9 cellular contexts compared by ENCODE assay signal in the genomic region with DNA sequence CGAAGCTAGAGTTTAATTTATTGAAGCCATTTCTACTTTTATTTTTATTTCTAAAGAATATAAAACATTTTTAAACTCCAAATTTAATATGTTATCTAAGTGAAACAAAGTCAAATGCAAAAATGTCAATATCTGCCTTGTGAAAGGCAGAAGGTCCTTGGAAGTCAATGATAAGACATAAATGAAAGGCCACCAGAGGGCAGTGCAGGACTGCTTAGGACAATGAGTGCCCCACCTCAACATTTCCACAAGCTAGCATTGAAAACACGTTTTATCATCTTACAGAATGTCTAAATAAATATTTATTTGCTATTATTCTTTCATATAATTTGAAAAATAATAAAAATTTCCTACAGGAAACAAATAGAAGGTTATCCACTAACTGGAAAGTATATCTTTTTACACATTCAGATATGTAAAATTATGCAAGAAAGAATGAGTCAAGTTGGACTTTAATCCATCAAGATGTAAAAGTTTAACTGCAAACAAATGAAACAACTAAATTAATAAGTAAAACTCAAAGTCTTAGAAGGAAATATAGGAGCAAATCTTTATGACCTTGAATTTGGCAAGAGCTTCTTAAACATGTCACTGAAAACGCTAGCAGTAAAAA.
DNase-seq lines count a peak whose midpoint lies in the region; ATAC-seq, FAIRE-seq and TF ChIP-seq lines count a peak whose summit lies in the region.
"Had no signal": no experiment of that assay in that cellular context is flagged by ENCODE, and none has a peak within 500 bp of the region (broad histone marks: within the 10 kb centered on the region; RNA-seq: fewer than 3 reads in every experiment).

No MANE protein-coding gene starts in this region.

- FAIRE-seq in H1 (lab: Jason Lieb, UNC), result no peak

- H2AK5ac ChIP-seq in H1 (ENCODE audit: low read depth, low read length), result no peak overlapping the region

- no peak overlapping the region for H4K8ac ChIP-seq in H1 (ENCODE audit: extremely low read depth, insufficient read depth, low read length)

- no peaks in the 10 kb centered on the region for H3K4me1 ChIP-seq in H1 (replicated peaks in 1 of 4; ENCODE audit: control insufficient read depth in 3 of 4, insufficient read depth in 4 of 4, low read length in 3 of 4)

- no peak overlapping the region for H2BK15ac ChIP-seq in H1 (ENCODE audit: low read length)

- ATAC-seq in HG02852 (IDR thresholded peaks at IDR 0.05; ENCODE audit: unreplicated experiment), result peak; percentile 65

- no peaks in the 10 kb centered on the region for H3K9me3 Mint-ChIP-seq in mesothelial cell of epicardium
- H3K9me3 Mint-ChIP-seq: dendritic cell treated with granulocyte-macrophage colony-stimulating factor and Interleukin-4, amounts not matched to agents 40 ng/mL and 50 ng/mL, for 4 days had no signal

- peak; percentile 93 for TF ChIP-seq CTCF in VCaP (conservative IDR thresholded peaks at IDR 0.05)
- TF ChIP-seq CTCF in H1 (IDR thresholded peaks at IDR 0.05; ENCODE audit: control extremely low read depth in 1 of 3, insufficient read depth in 1 of 3, low read depth in 1 of 3, low read length in 3 of 3), result peak in 2 of 3 experiments; percentile 66 to 78; a peak in 3 of 4 replicates
- TF ChIP-seq CTCF in mesothelial cell of epicardium (IDR thresholded peaks at IDR 0.05; ENCODE audit: unreplicated experiment), result peak; percentile 65

- H3K27ac ChIP-seq in VCaP (no peak overlapping the region), H1 (ENCODE audit: low read depth, low read length) (no peak overlapping the region)

- H3K23me2 ChIP-seq in H1 (ENCODE audit: low read depth, low read length), result no peaks in the 10 kb centered on the region

- no peak for TF ChIP-seq POLR2A in H1 (IDR thresholded peaks at IDR 0.05; ENCODE audit: control extremely low read depth in 1 of 2, low read depth in 2 of 2, low read length in 2 of 2)

- no peak overlapping the region for H2BK120ac ChIP-seq in H1 (replicated peaks; ENCODE audit: low read depth, low read length)

- no peaks in the 10 kb centered on the region for H3K36me3 ChIP-seq in H1 (ENCODE audit: control insufficient read depth in 2 of 4, insufficient read depth in 4 of 4, low read length in 3 of 4)

- no peak overlapping the region for H3K4me2 ChIP-seq in H1 (ENCODE audit: insufficient read depth in 1 of 2, low read depth in 2 of 2, low read length in 2 of 2)

- CTCF ChIA-PET in H1 (lab: Charles Lee; ENCODE audit: partially characterized antibody), result interaction anchor here (0.5 to 6.7 kb wide), 32 partner anchors 10 to 1785 kb away, joined by 3 to 131 read pairs (median 4); no protein-coding TSS in a partner anchor

- H2BK5ac ChIP-seq in H1 (ENCODE audit: low read depth, low read length), result no peak overlapping the region

- no peak overlapping the region for H3K4me3 ChIP-seq in H1 (ENCODE audit: extremely low read depth in 1 of 4, insufficient read depth in 2 of 4, low read depth in 3 of 4, low read length in 4 of 4)

- H3K4me3 Mint-ChIP-seq in mesothelial cell of epicardium, result no peak overlapping the region
- H3K4me3 Mint-ChIP-seq: dendritic cell treated with granulocyte-macrophage colony-stimulating factor and Interleukin-4, amounts not matched to agents 40 ng/mL and 50 ng/mL, for 4 days had no signal

- no peak overlapping the region for H4K91ac ChIP-seq in H1 (replicated peaks; ENCODE audit: insufficient read length, low read length)

- H3K56ac ChIP-seq in H1 (replicated peaks; ENCODE audit: insufficient read length, low read depth, low read length), result no peak overlapping the region

- no peaks in the 10 kb centered on the region for H3K4me1 Mint-ChIP-seq in mesothelial cell of epicardium

- H4K20me1 ChIP-seq in H1 (replicated peaks in 1 of 2; ENCODE audit: control insufficient read depth in 1 of 2, insufficient read depth in 2 of 2, low read length in 2 of 2), result no peaks in the 10 kb centered on the region

- H3K9me3 ChIP-seq in H1 (ENCODE audit: insufficient read depth in 2 of 2, low read depth in 1 of 2, low read length in 1 of 2), result no peaks in the 10 kb centered on the region

- TF ChIP-seq RAD21 in H1 (IDR thresholded peaks at IDR 0.05 in 1 of 2, conservative IDR thresholded peaks at IDR 0.05 in 1 of 2; ENCODE audit: low read depth in 2 of 2, low read length in 2 of 2), result peak; percentile 88 to 92

- no peak overlapping the region for H3K27ac Mint-ChIP-seq in mesothelial cell of epicardium
- H3K27ac Mint-ChIP-seq: dendritic cell treated with granulocyte-macrophage colony-stimulating factor and Interleukin-4, amounts not matched to agents 40 ng/mL and 50 ng/mL, for 4 days had no signal

- no peaks in the 10 kb centered on the region for H3K27me3 ChIP-seq in H1 (replicated peaks in 1 of 4; ENCODE audit: control insufficient read depth in 3 of 4, extremely low read depth in 1 of 4, insufficient read depth in 3 of 4, low read length in 3 of 4)

- H2BK20ac ChIP-seq in H1 (ENCODE audit: low read length), result no peak overlapping the region

- TF ChIP-seq EP300 in H1 (IDR thresholded peaks at IDR 0.05; ENCODE audit: borderline replicate concordance in 1 of 2, low read depth in 2 of 2, low read length in 2 of 2), result no peak

- DNase-seq in NCI-H510A treated with DMSO at 0.1 percent for 48 hours (lab: John Stamatoyannopoulos, UW) (peak; percentile 61), NCI-H510A (lab: John Stamatoyannopoulos, UW) (no peak), NCI-H2081 treated with DMSO at 0.1 percent for 48 hours (lab: John Stamatoyannopoulos, UW) (peak; percentile 59), H1 (ENCODE audit: low read depth in 1 of 2, low spot score in 2 of 2) (peak in 1 of 2 experiments; percentile 72), mesothelial cell of epicardium (ENCODE audit: low spot score in 2 of 2, unreplicated experiment in 2 of 2) (peak; percentile 40 to 64), superior temporal gyrus (ENCODE audit: extremely low spot score) (peak; percentile 95)

- no peak overlapping the region for H3K14ac ChIP-seq in H1 (ENCODE audit: insufficient read length)

- H3K27me3 Mint-ChIP-seq in mesothelial cell of epicardium (ENCODE audit: low read depth), result peaks cover 7% of the 10 kb centered on the region

- H2AFZ ChIP-seq in H1 (ENCODE audit: low read length), result no peak overlapping the region

- 63% methylated on average over 3 of the region's 3 CpGs; no CpG with 5 or more reads in 1 of the 2 experiments for WGBS in H1 (ENCODE audit: extremely low coverage in 1 of 2, insufficient coverage in 1 of 2, insufficient read length in 1 of 2, insufficient replicate concordance in 2 of 2, low coverage in 1 of 2, low lambda C conversion rate in 2 of 2, missing lambda C conversion rate in 1 of 2), 2 experiments

- no peak overlapping the region for H3K23ac ChIP-seq in H1 (ENCODE audit: insufficient read length)

- H3K79me1 ChIP-seq in H1 (ENCODE audit: low read depth, low read length), result no peaks in the 10 kb centered on the region

- no peak overlapping the region for H2BK12ac ChIP-seq in H1 (ENCODE audit: low read depth, low read length)

- H3K9ac ChIP-seq in H1 (replicated peaks in 1 of 4; ENCODE audit: extremely low read depth in 1 of 4, low read depth in 3 of 4, low read length in 3 of 4), result no peak overlapping the region

- H3K36me3 Mint-ChIP-seq in mesothelial cell of epicardium, result no peaks in the 10 kb centered on the region

- POLR2A ChIA-PET in H1 (lab: Charles Lee; ENCODE audit: partially characterized antibody), result interaction anchor here (0.8 kb wide), 1 partner anchor 12 kb away, joined by 3 read pairs; no protein-coding TSS in a partner anchor

- H3K4ac ChIP-seq in H1 (replicated peaks; ENCODE audit: insufficient read length, low read depth, low read length), result no peak overlapping the region

- H3K79me2 ChIP-seq in H1 (ENCODE audit: control insufficient read depth in 1 of 2, insufficient read depth in 2 of 2, low read length in 2 of 2), result no peaks in the 10 kb centered on the region

- H3K18ac ChIP-seq in H1 (ENCODE audit: extremely low read depth, low read length), result no peak overlapping the region

- H4K5ac ChIP-seq in H1 (ENCODE audit: insufficient read length, low read depth, low read length), result no peak overlapping the region

TF ChIP-seq in H1, 55 proteins besides CTCF, POLR2A, EP300 and RAD21:
- no peak for TF ChIP-seq KDM4A (IDR thresholded peaks at IDR 0.05; ENCODE audit: low read depth, low read length, severe bottlenecking)
- TF ChIP-seq, protein P1, sequence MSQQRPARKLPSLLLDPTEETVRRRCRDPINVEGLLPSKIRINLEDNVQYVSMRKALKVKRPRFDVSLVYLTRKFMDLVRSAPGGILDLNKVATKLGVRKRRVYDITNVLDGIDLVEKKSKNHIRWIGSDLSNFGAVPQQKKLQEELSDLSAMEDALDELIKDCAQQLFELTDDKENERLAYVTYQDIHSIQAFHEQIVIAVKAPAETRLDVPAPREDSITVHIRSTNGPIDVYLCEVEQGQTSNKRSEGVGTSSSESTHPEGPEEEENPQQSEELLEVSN (IDR thresholded peaks at IDR 0.05), result no peak
- TF ChIP-seq JUN (IDR thresholded peaks at IDR 0.05; ENCODE audit: low read depth, low read length), result no peak
- TF ChIP-seq BCL11A (IDR thresholded peaks at IDR 0.05; ENCODE audit: low read depth in 2 of 2, low read length in 2 of 2), result no peak
- no peak for TF ChIP-seq TAF1 (IDR thresholded peaks at IDR 0.05; ENCODE audit: low read depth, low read length)
- no peak for TF ChIP-seq EZH2 (IDR thresholded peaks at IDR 0.05; ENCODE audit: low read depth, low read length, severe bottlenecking)
- no peak for TF ChIP-seq HDAC6 (IDR thresholded peaks at IDR 0.05; ENCODE audit: low read depth, low read length)
- TF ChIP-seq TCF12 (IDR thresholded peaks at IDR 0.05; ENCODE audit: low read depth, low read length), result no peak
